14 cellular contexts compared by ENCODE assay signal in genomic region chr2:153455403-153455802, GRCh38. TPM values are rescaled to one million over a fixed set of nuclear protein-coding genes. Genes with fewer than 3 reads are reported as not detected.
DNase-seq lines count a peak whose midpoint lies in the region; ATAC-seq, FAIRE-seq and TF ChIP-seq lines count a peak whose summit lies in the region.
"Had no signal": no experiment of that assay in that cellular context is flagged by ENCODE, and none has a peak within 500 bp of the region (broad histone marks: within the 10 kb centered on the region; RNA-seq: fewer than 3 reads in every experiment).

No MANE protein-coding gene starts in this region.

- H3K4me3 ChIP-seq in heart right ventricle (no peak overlapping the region), H1 (ENCODE audit: extremely low read depth in 1 of 4, insufficient read depth in 2 of 4, low read depth in 3 of 4, low read length in 4 of 4) (no peak overlapping the region), neural progenitor cell (no peak overlapping the region)
- H3K4me3 ChIP-seq: BLaER1 treated with 17β-estradiol and CSF1 and Interleukin-3, amounts not matched to agents 10 nM and 100 nM had no signal

- H3K4ac ChIP-seq in H1 (replicated peaks; ENCODE audit: insufficient read length, low read depth, low read length) = no peak overlapping the region

- no peak overlapping the region for H4K5ac ChIP-seq in H1 (ENCODE audit: insufficient read length, low read depth, low read length)

- no peaks in the 10 kb centered on the region for H3K79me2 ChIP-seq in H1 (ENCODE audit: control insufficient read depth in 1 of 2, insufficient read depth in 2 of 2, low read length in 2 of 2)
- no peaks in the 10 kb centered on the region for H3K79me2 ChIP-seq in neural progenitor cell (ENCODE audit: low read depth)

- ATAC-seq in Right ventricle myocardium inferior (no peak), heart right ventricle (no peak), GM18498 (IDR thresholded peaks at IDR 0.05; ENCODE audit: unreplicated experiment) (no peak), GM19452 (IDR thresholded peaks at IDR 0.05; ENCODE audit: unreplicated experiment) (no peak)

- H4K20me1 ChIP-seq in H1 (replicated peaks in 1 of 2; ENCODE audit: control insufficient read depth in 1 of 2, insufficient read depth in 2 of 2, low read length in 2 of 2) (no peaks in the 10 kb centered on the region), neural progenitor cell (ENCODE audit: low read depth) (no peaks in the 10 kb centered on the region)
- H4K20me1 ChIP-seq: BLaER1 treated with 17β-estradiol and CSF1 and Interleukin-3, amounts not matched to agents 10 nM and 100 nM had no signal

- 80% methylated on average over 21 of the region's 21 CpGs for WGBS in heart right ventricle, 2 donors
- WGBS in H1 (ENCODE audit: extremely low coverage in 1 of 2, insufficient coverage in 1 of 2, insufficient read length in 1 of 2, insufficient replicate concordance in 2 of 2, low coverage in 1 of 2, low lambda C conversion rate in 2 of 2, missing lambda C conversion rate in 1 of 2), 2 experiments = 85% methylated on average over 21 of the region's 21 CpGs; no CpG with 5 or more reads in 1 of the 2 experiments

- no peak for TF ChIP-seq POLR2A in H1 (IDR thresholded peaks at IDR 0.05; ENCODE audit: control extremely low read depth in 1 of 2, low read depth in 2 of 2, low read length in 2 of 2)

- H2BK5ac ChIP-seq in H1 (ENCODE audit: low read depth, low read length) = no peak overlapping the region

- H3K9me3 ChIP-seq in heart right ventricle (peaks cover 0 to 3% (median 0%) of the 10 kb centered on the region in 11 donors), H1 (ENCODE audit: insufficient read depth in 2 of 2, low read depth in 1 of 2, low read length in 1 of 2) (no peaks in the 10 kb centered on the region), neural progenitor cell (ENCODE audit: low read depth) (no peaks in the 10 kb centered on the region)
- H3K9me3 ChIP-seq: BLaER1 treated with 17β-estradiol and CSF1 and Interleukin-3, amounts not matched to agents 10 nM and 100 nM had no signal

- CTCF ChIA-PET in H1 (lab: Charles Lee; ENCODE audit: partially characterized antibody) = interaction anchor here (1.3 kb wide), 1 partner anchor 24 kb away, joined by 3 read pairs; no protein-coding TSS in a partner anchor

- no peaks in the 10 kb centered on the region for H3K4me1 ChIP-seq in heart right ventricle
- peaks cover 0 to 12% (median 0%) of the 10 kb centered on the region in 4 experiments; a peak in 4 of 7 replicates for H3K4me1 ChIP-seq in H1 (replicated peaks in 1 of 4; ENCODE audit: control insufficient read depth in 3 of 4, insufficient read depth in 4 of 4, low read length in 3 of 4)
- no peaks in the 10 kb centered on the region for H3K4me1 ChIP-seq in neural progenitor cell
- H3K4me1 ChIP-seq: BLaER1 treated with 17β-estradiol and CSF1 and Interleukin-3, amounts not matched to agents 10 nM and 100 nM had no signal

- H3K4me3 Mint-ChIP-seq in neural progenitor cell = no peak overlapping the region
- H3K4me3 Mint-ChIP-seq: CD4-positive, CD25-positive, alpha-beta regulatory T cell had no signal

- POLR2A ChIA-PET in H1 (lab: Charles Lee; ENCODE audit: partially characterized antibody) = interaction anchor here (0.6 to 0.7 kb wide), 2 partner anchors 8 to 410 kb away, joined by 3 read pairs; no protein-coding TSS in a partner anchor

- peak overlapping the region; percentile 93 for H2BK12ac ChIP-seq in H1 (ENCODE audit: low read depth, low read length)

- H3K27me3 ChIP-seq in heart right ventricle (peaks cover 0 to 18% (median 0%) of the 10 kb centered on the region in 7 donors), H1 (replicated peaks in 1 of 4; ENCODE audit: control insufficient read depth in 3 of 4, extremely low read depth in 1 of 4, insufficient read depth in 3 of 4, low read length in 3 of 4) (no peaks in the 10 kb centered on the region; a peak in 1 of 7 replicates), neural progenitor cell (no peaks in the 10 kb centered on the region)
- H3K27me3 ChIP-seq: BLaER1 treated with 17β-estradiol and CSF1 and Interleukin-3, amounts not matched to agents 10 nM and 100 nM had no signal

- no peak overlapping the region for H2BK120ac ChIP-seq in H1 (replicated peaks; ENCODE audit: low read depth, low read length)

- TF ChIP-seq RAD21 in H1 (IDR thresholded peaks at IDR 0.05 in 1 of 2, conservative IDR thresholded peaks at IDR 0.05 in 1 of 2; ENCODE audit: low read depth in 2 of 2, low read length in 2 of 2) = no peak

- H3K9ac ChIP-seq in H1 (replicated peaks in 1 of 4; ENCODE audit: extremely low read depth in 1 of 4, low read depth in 3 of 4, low read length in 3 of 4) = no peak overlapping the region
- H3K9ac ChIP-seq in neural progenitor cell = no peak overlapping the region
- H3K9ac ChIP-seq: BLaER1 treated with 17β-estradiol and CSF1 and Interleukin-3, amounts not matched to agents 10 nM and 100 nM had no signal

- no peaks in the 10 kb centered on the region for H3K23me2 ChIP-seq in H1 (ENCODE audit: low read depth, low read length)

- no peak overlapping the region for H2BK20ac ChIP-seq in H1 (ENCODE audit: low read length)

- no peaks in the 10 kb centered on the region for H3K36me3 Mint-ChIP-seq in neural progenitor cell
- H3K36me3 Mint-ChIP-seq: CD4-positive, CD25-positive, alpha-beta regulatory T cell had no signal

- peak overlapping the region in 1 of 2 experiments; percentile 23; a peak in 1 of 4 replicates for H3K4me2 ChIP-seq in H1 (ENCODE audit: insufficient read depth in 1 of 2, low read depth in 2 of 2, low read length in 2 of 2)
- H3K4me2 ChIP-seq in neural progenitor cell = no peak overlapping the region
- H3K4me2 ChIP-seq: BLaER1 treated with 17β-estradiol and CSF1 and Interleukin-3, amounts not matched to agents 10 nM and 100 nM had no signal

- H2AK5ac ChIP-seq in H1 (ENCODE audit: low read depth, low read length) = no peak overlapping the region

- no peak overlapping the region for H3K14ac ChIP-seq in H1 (ENCODE audit: insufficient read length)

- no peak overlapping the region for H4K91ac ChIP-seq in H1 (replicated peaks; ENCODE audit: insufficient read length, low read length)

- H3K56ac ChIP-seq in H1 (replicated peaks; ENCODE audit: insufficient read length, low read depth, low read length) = no peak overlapping the region

- H3K9me3 Mint-ChIP-seq in neural progenitor cell = no peaks in the 10 kb centered on the region

- intact Hi-C loops in Right ventricle myocardium inferior (cut with DNase I) = no loop called here
- intact Hi-C loops in heart right ventricle (cut with DNase I) = no loop called here

- no peaks in the 10 kb centered on the region for H3K79me1 ChIP-seq in H1 (ENCODE audit: low read depth, low read length)

- H3K23ac ChIP-seq in H1 (ENCODE audit: insufficient read length) = no peak overlapping the region

- H3K27me3 Mint-ChIP-seq in neural progenitor cell (ENCODE audit: insufficient read depth, low read depth) = peaks cover under 1% of the 10 kb centered on the region
- H3K27me3 Mint-ChIP-seq: CD4-positive, CD25-positive, alpha-beta regulatory T cell had no signal

- H3K27ac Mint-ChIP-seq in neural progenitor cell = no peak overlapping the region
- H3K27ac Mint-ChIP-seq: CD4-positive, CD25-positive, alpha-beta regulatory T cell had no signal

- H4K8ac ChIP-seq in H1 (ENCODE audit: extremely low read depth, insufficient read depth, low read length) = no peak overlapping the region

- peak; percentile 50 for DNase-seq in Right ventricle myocardium inferior (ENCODE audit: missing footprints)
- DNase-seq in heart right ventricle = no peak
- no peak for DNase-seq in H1 (ENCODE audit: low read depth in 1 of 2, low spot score in 2 of 2)
- DNase-seq in neural progenitor cell (ENCODE audit: low spot score) = peak; percentile 21
- DNase-seq in stimulated activated CD4-positive, alpha-beta T cell treated with anti-CD3 and anti-CD28 coated beads, Interleukin-15, amount 100 ng/mL, for 24 hours = no peak
- DNase-seq: 8988T; ACHN; CD4-positive, CD25-positive, alpha-beta regulatory T cell; DMS53; IMR-90 had no signal

- no peak overlapping the region for H3K27ac ChIP-seq in heart right ventricle
- no peak overlapping the region for H3K27ac ChIP-seq in H1 (ENCODE audit: low read depth, low read length)
- no peak overlapping the region for H3K27ac ChIP-seq in neural progenitor cell
- H3K27ac ChIP-seq: BLaER1 treated with 17β-estradiol and CSF1 and Interleukin-3, amounts not matched to agents 10 nM and 100 nM; HL-60 had no signal

- no peak for FAIRE-seq in H1 (lab: Jason Lieb, UNC)

- H2BK15ac ChIP-seq in H1 (ENCODE audit: low read length) = 0 out of 2 replicates have a peak overlapping the region, but pooled peaks have one; percentile 55

- H2AFZ ChIP-seq in H1 (ENCODE audit: low read length) = no peak overlapping the region
- H2AFZ ChIP-seq in neural progenitor cell (replicated peaks) = no peak overlapping the region

- TF ChIP-seq EP300 in H1 (IDR thresholded peaks at IDR 0.05; ENCODE audit: borderline replicate concordance in 1 of 2, low read depth in 2 of 2, low read length in 2 of 2) = no peak

- H3K18ac ChIP-seq in H1 (ENCODE audit: extremely low read depth, low read length) = peak overlapping the region; percentile 76

- H3F3A ChIP-seq in neural progenitor cell (ENCODE audit: low read depth) = no peaks in the 10 kb centered on the region

- no peaks in the 10 kb centered on the region for H3K4me1 Mint-ChIP-seq in neural progenitor cell
- H3K4me1 Mint-ChIP-seq: CD4-positive, CD25-positive, alpha-beta regulatory T cell had no signal

- no peak for TF ChIP-seq CTCF in heart right ventricle (IDR thresholded peaks at IDR 0.05)
- TF ChIP-seq CTCF in H1 (IDR thresholded peaks at IDR 0.05; ENCODE audit: control extremely low read depth in 1 of 3, insufficient read depth in 1 of 3, low read depth in 1 of 3, low read length in 3 of 3) = no peak
- TF ChIP-seq CTCF in neural progenitor cell (IDR thresholded peaks at IDR 0.05) = no peak

- H3K36me3 ChIP-seq in heart right ventricle (no peaks in the 10 kb centered on the region), H1 (ENCODE audit: control insufficient read depth in 2 of 4, insufficient read depth in 4 of 4, low read length in 3 of 4) (no peaks in the 10 kb centered on the region), neural progenitor cell (no peaks in the 10 kb centered on the region)
- H3K36me3 ChIP-seq: BLaER1 treated with 17β-estradiol and CSF1 and Interleukin-3, amounts not matched to agents 10 nM and 100 nM had no signal

RNA-seq across cellular contexts. Expression of gene RPRM, which starts 23.2 kb away (rescaled TPM):
- total RNA-seq in Right ventricle myocardium inferior = not detected
- total RNA-seq in heart right ventricle = under 1 TPM in 1 of 10 donors, not detected in 9; 0.16 TPM
- polyA plus RNA-seq in heart right ventricle = under 1 TPM in 1 of 2 donors, not detected in 1; 0.03 TPM
- total RNA-seq in H1 (2021; fragmentation: NEBNext Ultra II Directional; extraction: Animal tissue kit (Norgen Biotek cat#: 25700)) = 16.2 and 16.3 TPM in 2 replicates
- polyA plus RNA-seq in H1 (2011; rRNA removed) = 11.0 and 14.8 TPM in 2 replicates
- polyA plus RNA-seq in H1 (2011; cell fraction: cytosol; rRNA removed) = 12.8 TPM
- 8.6 TPM for polyA plus RNA-seq in H1 (2011; cell fraction: nucleus; rRNA removed)
- polyA plus RNA-seq in H1 (2012, experiment 1 of 2) = 14.1 to 19.4 TPM (median 16.1 TPM) in 4 replicates
- polyA plus RNA-seq in H1 (2012, experiment 2 of 2) = 20.7 TPM
- polyA plus RNA-seq in H1 (2013, experiment 1 of 2) = 13.2 TPM
- polyA plus RNA-seq in H1 (2013, experiment 2 of 2) = 14.2 TPM
- polyA minus RNA-seq in H1 (2011; rRNA and poly(A)+ RNA removed) = 2.3 and 3.0 TPM in 2 replicates
- polyA minus RNA-seq in H1 (2011; cell fraction: cytosol; rRNA and poly(A)+ RNA removed) = 4.8 TPM
- polyA minus RNA-seq in H1 (2011; cell fraction: nucleus; rRNA and poly(A)+ RNA removed) = 4.1 TPM
- total RNA-seq in neural progenitor cell (ENCODE audit: low replicate concordance) = 0.51 and 1.3 TPM in 2 replicates
- total RNA-seq: IMR-90 had no signal
- polyA plus RNA-seq: IMR-90 had no signal

Comparison
In these comparisons a context has a peak if more than half of its experiments do, and no peak if none do; other contexts are left out.
1. DNase-seq: peak in Right ventricle myocardium inferior (single experiment) and neural progenitor cell (single experiment); none in heart right ventricle (0 of 2), H1 (0 of 2) and stimulated activated CD4-positive, alpha-beta T cell treated with anti-CD3 and anti-CD28 coated beads, Interleukin-15, amount 100 ng/mL, for 24 hours (single experiment).